8 cellular contexts compared by ENCODE assay signal in genomic region chr20:19976595-19977372, GRCh38. TPM values are rescaled to one million over a fixed set of nuclear protein-coding genes. Genes with fewer than 3 reads are reported as not detected.
A peak's percentile ranks its signal among the peaks of the same experiment; 100 is the strongest.
DNase-seq lines count a peak whose midpoint lies in the region; ATAC-seq, FAIRE-seq and TF ChIP-seq lines count a peak whose summit lies in the region.

No MANE protein-coding gene starts in this region.

- H3K9me3 ChIP-seq in GM23248 (ENCODE audit: low read depth) (no peaks in the 10 kb centered on the region), left ventricle myocardium inferior (replicated peaks) (no peaks in the 10 kb centered on the region)

- no peak for ATAC-seq in HG03097 (IDR thresholded peaks at IDR 0.05; ENCODE audit: low FRiP score, unreplicated experiment)
- ATAC-seq in HG03460 (IDR thresholded peaks at IDR 0.05; ENCODE audit: unreplicated experiment), result no peak

- H3K27me3 ChIP-seq in GM23248 (replicated peaks; ENCODE audit: insufficient read depth) (no peaks in the 10 kb centered on the region), left ventricle myocardium inferior (ENCODE audit: low read depth) (no peaks in the 10 kb centered on the region)

- H2AFZ ChIP-seq in GM23248, result no peak overlapping the region

- intact Hi-C loops in left ventricle myocardium inferior (cut with micrococcal nuclease), result no loop called here

- DNase-seq in GM23248 (peak; percentile 91), left ventricle myocardium inferior (peak; percentile 70), skeletal muscle cell (ENCODE audit: low read depth) (peak; percentile 68), NCI-H1436 treated with DMSO at 0.1 percent for 48 hours (lab: John Stamatoyannopoulos, UW) (no peak), GM19239 (ENCODE audit: insufficient read length, low spot score) (no peak)

- no peak for FAIRE-seq in GM19239 (lab: Jason Lieb, UNC)

- TF ChIP-seq CTCF in left ventricle myocardium inferior (IDR thresholded peaks at IDR 0.05; ENCODE audit: borderline replicate concordance), result no peak

- in situ Hi-C loops in GM23248 (cut with MboI), result loop anchor here (25.0 kb wide), 1 partner anchor 189 kb away; no protein-coding TSS in a partner anchor

- H4K20me1 ChIP-seq in GM23248 (ENCODE audit: insufficient read depth), result no peaks in the 10 kb centered on the region

- peak overlapping the region; percentile 95 for H3K4me3 ChIP-seq in GM23248
- H3K4me3 ChIP-seq in left ventricle myocardium inferior, result peak overlapping the region; percentile 75
- peak overlapping the region; percentile 71 for H3K4me3 ChIP-seq in skeletal muscle cell (ENCODE audit: low read depth, low read length)

- peak overlapping the region; percentile 96 for H3K9ac ChIP-seq in GM23248

- H3K36me3 ChIP-seq in GM23248 (ENCODE audit: low read depth) (peaks cover 12% of the 10 kb centered on the region; the same call in 1 of the 2 replicates), left ventricle myocardium inferior (peaks cover 26% of the 10 kb centered on the region)

- 0 to 1% methylated on average over 8 of the region's 8 CpGs for WGBS in GM23248 (ENCODE audit: low coverage in 1 of 2, low lambda C conversion rate in 2 of 2, missing lambda C conversion rate in 2 of 2), 2 experiments
- WGBS in adipose tissue, 3 donors, result 15 to 66% (median 60%) methylated on average over 8 of the region's 8 CpGs

- H3K4me2 ChIP-seq in GM23248 (ENCODE audit: unreplicated experiment), result peak overlapping the region; percentile 94

- peaks cover 51% of the 10 kb centered on the region for H3K4me1 ChIP-seq in GM23248 (ENCODE audit: insufficient read depth)
- H3K4me1 ChIP-seq in left ventricle myocardium inferior, result peaks cover 100% of the 10 kb centered on the region

- H3K79me2 ChIP-seq in GM23248 (ENCODE audit: insufficient read depth), result peaks cover 66% of the 10 kb centered on the region

- no peaks in the 10 kb centered on the region for H3K9me2 ChIP-seq in GM23248 (ENCODE audit: insufficient read depth)

- H3K27ac ChIP-seq in GM23248, result peak overlapping the region; percentile 96
- peak overlapping the region; percentile 52 for H3K27ac ChIP-seq in adipose tissue (ENCODE audit: low read depth, low read length)
- peak overlapping the region; percentile 96 for H3K27ac ChIP-seq in left ventricle myocardium inferior (replicated peaks)

- H3F3A ChIP-seq in GM23248 (ENCODE audit: insufficient read depth), result peaks cover 60% of the 10 kb centered on the region

RNA-seq across cellular contexts. Expression of gene NAA20, which starts 40.4 kb away (rescaled TPM):
- 46.2 and 66.4 TPM in 2 replicates for total RNA-seq in GM23248 (2014; rRNA removed; shearing (Covaris generic))
- 162 and 163 TPM in 2 replicates for polyA plus RNA-seq in GM23248 (2016; fragmentation: Nextera tagmentation; extraction: Ambion mirVana)
- polyA plus RNA-seq in adipose tissue, result 10 to 100 TPM; 43.9 to 74.2 (median 68.8) TPM
- total RNA-seq in left ventricle myocardium inferior, result 67.5 TPM

Comparison
In these comparisons a context has a peak if more than half of its experiments do, and no peak if none do; other contexts are left out.
1. DNase-seq: peak in GM23248 (single experiment), left ventricle myocardium inferior (single experiment) and skeletal muscle cell (single experiment); none in NCI-H1436 treated with DMSO at 0.1 percent for 48 hours (single experiment) and GM19239 (single experiment).
2. Peak in every context shown above with its lines, with median percentiles within 50 percentile points of each other: H3K27ac ChIP-seq and H3K4me3 ChIP-seq.